ENCODE assay signal across 8 cellular contexts in genomic region chr19:11125994-11126685, GRCh38. TPM values are rescaled to one million over a fixed set of nuclear protein-coding genes. Genes with fewer than 3 reads are reported as not detected.
DNase-seq lines count a peak whose midpoint lies in the region; ATAC-seq and TF ChIP-seq lines count a peak whose summit lies in the region.

No MANE protein-coding gene starts in this region.

- ATAC-seq in right cardiac atrium, result peak; percentile 60 to 65
- ATAC-seq in gastrocnemius medialis, result peak; percentile 50 to 57
- no peak for ATAC-seq in HG02973 (IDR thresholded peaks at IDR 0.05; ENCODE audit: unreplicated experiment)
- no peak for ATAC-seq in GM19035 (IDR thresholded peaks at IDR 0.05; ENCODE audit: unreplicated experiment)

- no peaks in the 10 kb centered on the region for H3K9me2 ChIP-seq in DOHH2 (replicated peaks; ENCODE audit: control insufficient read depth, low read length)
- no peaks in the 10 kb centered on the region for H3K9me2 ChIP-seq in Loucy (replicated peaks; ENCODE audit: low read depth, low read length)

- 59% methylated on average over 11 of the region's 11 CpGs for WGBS in right cardiac atrium

- H2AFZ ChIP-seq in Loucy (ENCODE audit: low read length), result no peak overlapping the region

- no peaks in the 10 kb centered on the region for H3K9me3 ChIP-seq in DOHH2 (ENCODE audit: control insufficient read depth, insufficient read depth, low read length)
- H3K9me3 ChIP-seq in Loucy (ENCODE audit: insufficient read depth, low read depth, low read length), result no peaks in the 10 kb centered on the region
- no peaks in the 10 kb centered on the region for H3K9me3 ChIP-seq in right cardiac atrium (ENCODE audit: control insufficient read depth, low read length)
- H3K9me3 ChIP-seq in gastrocnemius medialis, result no peaks in the 10 kb centered on the region

- intact Hi-C loops in right cardiac atrium (cut with DNase I), result loop anchor here in 2 of 4 donors (2.0 to 5.0 kb wide), 2 partner anchors 89 kb away; no protein-coding TSS in a partner anchor
- intact Hi-C loops in gastrocnemius medialis (cut with DNase I; ENCODE audit: low total_unique reads), result no loop called here

- TF ChIP-seq POLR2A in gastrocnemius medialis (IDR thresholded peaks at IDR 0.05), result no peak

- H3K4me2 ChIP-seq in DOHH2 (ENCODE audit: low read length) (no peak overlapping the region), Loucy (ENCODE audit: low read depth, low read length, poor library complexity, severe bottlenecking) (no peak overlapping the region)

- no peaks in the 10 kb centered on the region for H3K79me2 ChIP-seq in DOHH2 (ENCODE audit: control insufficient read depth, low read length)
- peaks cover 3% of the 10 kb centered on the region; the same call in 1 of the 2 replicates for H3K79me2 ChIP-seq in Loucy (ENCODE audit: insufficient read depth, low read length)

- in situ Hi-C loops in gastrocnemius medialis (cut with MboI; ENCODE audit: low sequenced_read_pairs in 4 of 4), result loop anchor here in 3 of 4 donors (5.0 to 10.0 kb wide), 3 partner anchors 89 to 191 kb away; no protein-coding TSS in a partner anchor

- TF ChIP-seq CTCF in DOHH2 (IDR thresholded peaks at IDR 0.05; ENCODE audit: low read depth, low read length, poor library complexity, severe bottlenecking) (peak; percentile 81), Loucy (conservative IDR thresholded peaks at IDR 0.05; ENCODE audit: low read length) (peak; percentile 77), gastrocnemius medialis (IDR thresholded peaks at IDR 0.05 in 4 of 5, conservative IDR thresholded peaks at IDR 0.05 in 1 of 5) (peak; percentile 69 to 75 (median 71))

- H3F3A ChIP-seq in DOHH2 (ENCODE audit: control insufficient read depth, insufficient read depth) (peaks cover 12% of the 10 kb centered on the region; the same call in 1 of the 2 replicates), Loucy (ENCODE audit: low read depth) (no peaks in the 10 kb centered on the region; the same call in 1 of the 2 replicates)

- H4K20me1 ChIP-seq in DOHH2 (ENCODE audit: control insufficient read depth, insufficient read depth, low read depth, low read length) (peaks cover 9% of the 10 kb centered on the region; the same call in 1 of the 2 replicates), Loucy (ENCODE audit: insufficient read depth, low read length, poor library complexity, severe bottlenecking) (peaks cover 40% of the 10 kb centered on the region)

- peaks cover 67% of the 10 kb centered on the region for H3K36me3 ChIP-seq in DOHH2 (ENCODE audit: control insufficient read depth, low read length)
- peaks cover 85% of the 10 kb centered on the region for H3K36me3 ChIP-seq in Loucy (ENCODE audit: insufficient read depth, low read length)
- H3K36me3 ChIP-seq in gastrocnemius medialis, result peaks cover 0 to 4% of the 10 kb centered on the region in 2 donors

- H3K27ac ChIP-seq in DOHH2 (ENCODE audit: low read depth, low read length), result no peak overlapping the region
- H3K27ac ChIP-seq in right cardiac atrium (ENCODE audit: low read length), result peak overlapping the region; percentile 43
- H3K27ac ChIP-seq in gastrocnemius medialis, result no peak overlapping the region

- H3K4me3 ChIP-seq in DOHH2 (ENCODE audit: low read length) (no peak overlapping the region), Loucy (ENCODE audit: low read length, poor library complexity, severe bottlenecking) (no peak overlapping the region), right cardiac atrium (ENCODE audit: low read length) (no peak overlapping the region), gastrocnemius medialis (no peak overlapping the region)

- DNase-seq in T-helper 2 cell (peak; percentile 36 to 67 (median 66)), amniotic stem cell (lab: John Stamatoyannopoulos, UW) (peak; percentile 35), right cardiac atrium (peak; percentile 80 to 91 (median 89)), gastrocnemius medialis (peak; percentile 45 to 63)

- no peaks in the 10 kb centered on the region for H3K27me3 ChIP-seq in DOHH2 (ENCODE audit: control insufficient read depth, low read length)
- H3K27me3 ChIP-seq in Loucy (ENCODE audit: insufficient read depth, low read length, poor library complexity, severe bottlenecking), result no peaks in the 10 kb centered on the region
- H3K27me3 ChIP-seq in right cardiac atrium (ENCODE audit: control insufficient read depth, insufficient read depth), result no peaks in the 10 kb centered on the region
- H3K27me3 ChIP-seq in gastrocnemius medialis, result no peaks in the 10 kb centered on the region

- H3K9ac ChIP-seq in Loucy (ENCODE audit: low read depth, low read length, poor library complexity, severe bottlenecking), result no peak overlapping the region

- H3K4me1 ChIP-seq in DOHH2 (ENCODE audit: control insufficient read depth, low read length), result peaks cover 5% of the 10 kb centered on the region
- H3K4me1 ChIP-seq in Loucy (ENCODE audit: insufficient read depth, low read length, poor library complexity, severe bottlenecking), result no peaks in the 10 kb centered on the region
- H3K4me1 ChIP-seq in right cardiac atrium (ENCODE audit: control insufficient read depth, insufficient read depth, low read length), result no peaks in the 10 kb centered on the region
- no peaks in the 10 kb centered on the region for H3K4me1 ChIP-seq in gastrocnemius medialis

RNA-seq across cellular contexts. Expression of gene SPC24, which starts 29.4 kb away (rescaled TPM):
- total RNA-seq in right cardiac atrium, result 1 to 10 TPM in 3 of 4 donors, under 1 TPM in 1; 0.56 to 4.4 (median 3.4) TPM
- 1.6 TPM for polyA plus RNA-seq in right cardiac atrium
- total RNA-seq in gastrocnemius medialis, result 1 to 10 TPM in 1 of 4 donors, under 1 TPM in 1, not detected in 2; 0.55 to 1.6 TPM

RNA-seq across cellular contexts. Expression of gene LDLR, which starts 36.9 kb away (rescaled TPM):
- total RNA-seq in right cardiac atrium, result 100 to 1,000 TPM in 1 of 4 donors, 10 to 100 TPM in 2, 1 to 10 TPM in 1; 7.6 to 101 (median 21.6) TPM
- polyA plus RNA-seq in right cardiac atrium, result 19.3 TPM
- 1 to 10 TPM; 1.2 to 6.0 (median 3.9) TPM for total RNA-seq in gastrocnemius medialis

Comparison
In these comparisons a context has a peak if more than half of its experiments do, and no peak if none do; other contexts are left out.
1. DNase-seq: peak in every context shown above with its lines; median percentile 89 in right cardiac atrium; 66 in T-helper 2 cell; 54 in gastrocnemius medialis; 35 in amniotic stem cell.
2. ATAC-seq: peak in right cardiac atrium (2 of 2) and gastrocnemius medialis (2 of 2); none in HG02973 (single experiment) and GM19035 (single experiment).
3. Peak in every context shown above with its lines, with median percentiles within 50 percentile points of each other: CTCF ChIP-seq.